8 cellular contexts compared by ENCODE assay signal in the genomic region with DNA sequence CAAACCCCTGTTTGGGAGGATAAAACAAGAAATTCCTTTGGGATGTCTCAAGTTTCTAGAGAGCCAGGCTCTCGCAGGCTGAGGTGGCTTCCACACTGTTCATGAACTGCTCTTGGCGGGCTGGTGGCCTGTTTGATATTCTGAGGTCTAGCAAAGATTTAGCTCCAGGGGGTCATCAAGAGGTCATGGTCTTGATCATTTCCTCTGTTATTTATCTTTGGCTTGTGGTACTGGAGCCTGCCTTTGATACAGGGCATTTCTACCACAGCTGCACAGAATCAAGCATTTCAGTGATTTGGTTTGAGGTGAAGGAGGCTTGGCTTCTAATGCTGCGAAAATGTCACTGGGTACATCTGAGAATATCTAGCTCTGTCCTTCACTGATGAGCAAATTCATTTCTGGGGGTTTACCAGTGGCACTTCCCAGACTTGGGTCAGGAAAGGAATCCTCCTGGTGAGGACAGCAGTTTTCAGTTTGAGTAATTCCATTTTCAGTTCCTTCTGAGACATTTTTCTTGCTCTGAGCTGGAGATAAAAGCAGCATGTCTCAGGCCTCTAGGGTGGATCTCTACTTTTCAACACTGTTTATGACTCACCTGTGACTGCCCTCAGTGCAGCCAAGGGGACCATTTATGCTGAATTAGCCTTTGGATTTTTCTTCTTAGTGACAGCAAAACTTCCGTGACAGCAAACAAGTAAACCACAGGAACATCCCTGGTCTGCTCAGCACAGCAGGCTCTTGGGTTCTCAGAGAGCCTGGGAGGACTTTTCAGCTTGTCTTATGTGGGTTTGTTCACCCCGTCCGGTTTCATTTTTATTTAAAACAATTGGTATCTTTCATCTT.
DNase-seq lines count a peak whose midpoint lies in the region; ATAC-seq and TF ChIP-seq lines count a peak whose summit lies in the region.

No MANE protein-coding gene starts in this region.

- H3K79me2 ChIP-seq in SK-N-SH (ENCODE audit: insufficient read depth), result no peaks in the 10 kb centered on the region
- H3K79me2 ChIP-seq in smooth muscle cell (ENCODE audit: low read depth), result no peaks in the 10 kb centered on the region

- TF ChIP-seq RAD21 in SK-N-SH (IDR thresholded peaks at IDR 0.05; ENCODE audit: low read length), result no peak

- H3K36me3 ChIP-seq in SK-N-SH (replicated peaks in 1 of 2; ENCODE audit: control insufficient read depth in 1 of 2, insufficient read depth in 2 of 2, low read length in 1 of 2) (no peaks in the 10 kb centered on the region), colonic mucosa (no peaks in the 10 kb centered on the region), smooth muscle cell (ENCODE audit: low read depth) (no peaks in the 10 kb centered on the region)

- POLR2A ChIA-PET in SK-N-SH (lab: Yijun Ruan, JAX), result no interaction called here

- H2AFZ ChIP-seq in SK-N-SH (ENCODE audit: low read depth) (peak overlapping the region; percentile 69), smooth muscle cell (ENCODE audit: low read depth) (no peak overlapping the region)

- no peaks in the 10 kb centered on the region for H4K20me1 ChIP-seq in SK-N-SH (ENCODE audit: insufficient read depth)
- no peaks in the 10 kb centered on the region for H4K20me1 ChIP-seq in smooth muscle cell (ENCODE audit: low read depth)

- no peaks in the 10 kb centered on the region for H3K9me2 ChIP-seq in SK-N-SH

- H3K4me2 ChIP-seq in SK-N-SH (peak overlapping the region; percentile 57), smooth muscle cell (peak overlapping the region; percentile 53)

- CTCF ChIA-PET in SK-N-SH (lab: Yijun Ruan, JAX), result interaction anchor here (1.8 kb wide), 1 partner anchor 282 kb away, joined by 3 read pairs; no protein-coding TSS in a partner anchor

- WGBS in SK-N-SH (ENCODE audit: low lambda C conversion rate), result 72% methylated on average over 6 of the region's 6 CpGs
- WGBS in smooth muscle cell (ENCODE audit: low lambda C conversion rate), result 40% methylated on average over 6 of the region's 6 CpGs

- ATAC-seq in Right ventricle myocardium inferior (peak; percentile 51), HG03025 (IDR thresholded peaks at IDR 0.05; ENCODE audit: low FRiP score, unreplicated experiment) (peak; percentile 79)

- H3K4me1 ChIP-seq in SK-N-SH (ENCODE audit: control insufficient read depth in 1 of 2, insufficient read depth in 2 of 2, low read depth in 1 of 2, low read length in 1 of 2), result peaks cover 13 to 29% of the 10 kb centered on the region in 2 experiments
- no peaks in the 10 kb centered on the region for H3K4me1 ChIP-seq in colonic mucosa
- peaks cover 11% of the 10 kb centered on the region for H3K4me1 ChIP-seq in smooth muscle cell (ENCODE audit: low read depth)

- DNase-seq in Right ventricle myocardium inferior (ENCODE audit: missing footprints) (no peak), cardiac septum (ENCODE audit: low spot score) (no peak), SK-N-SH (no peak), colonic mucosa (no peak), smooth muscle cell (lab: John Stamatoyannopoulos, UW; ENCODE audit: unreplicated experiment) (no peak), RKO (ENCODE audit: low spot score) (no peak), NCI-H2227 treated with DMSO at 0.1 percent for 48 hours (lab: John Stamatoyannopoulos, UW) (no peak)

- H3K9me3 ChIP-seq in SK-N-SH (no peaks in the 10 kb centered on the region), colonic mucosa (no peaks in the 10 kb centered on the region), smooth muscle cell (replicated peaks; ENCODE audit: low read depth) (no peaks in the 10 kb centered on the region)

- H3K4me3 ChIP-seq in SK-N-SH (ENCODE audit: low read depth in 2 of 2, low read length in 1 of 2) (no peak overlapping the region), colonic mucosa (no peak overlapping the region), smooth muscle cell (no peak overlapping the region)

- H3K27ac ChIP-seq in SK-N-SH (ENCODE audit: low read depth in 2 of 2, low read length in 1 of 2) (peak overlapping the region; percentile 43 to 68; a peak in 3 of 4 replicates), colonic mucosa (peak overlapping the region; percentile 25), smooth muscle cell (ENCODE audit: low read depth) (peak overlapping the region; percentile 84)

- peak overlapping the region; percentile 23; the same call in 1 of the 2 replicates for H3K9ac ChIP-seq in SK-N-SH
- H3K9ac ChIP-seq in colonic mucosa (ENCODE audit: low read depth in 2 of 2, low read length in 2 of 2), result no peak overlapping the region
- H3K9ac ChIP-seq in smooth muscle cell (ENCODE audit: low read depth), result peak overlapping the region; percentile 19

- H3K27me3 ChIP-seq in SK-N-SH (ENCODE audit: insufficient read depth) (no peaks in the 10 kb centered on the region), colonic mucosa (no peaks in the 10 kb centered on the region), smooth muscle cell (ENCODE audit: low read depth) (no peaks in the 10 kb centered on the region)

- intact Hi-C loops in Right ventricle myocardium inferior (cut with DNase I) (no loop called here), cardiac septum (cut with DNase I) (no loop called here), colonic mucosa (cut with DNase I) (no loop called here)

- peak in 1 of 2 experiments; percentile 14; a peak in 1 of 4 replicates for TF ChIP-seq EP300 in SK-N-SH (IDR thresholded peaks at IDR 0.05; ENCODE audit: borderline replicate concordance in 1 of 2, low read depth in 1 of 2, low read length in 1 of 2)

- H3F3A ChIP-seq in SK-N-SH (replicated peaks; ENCODE audit: insufficient read depth), result peaks cover 19% of the 10 kb centered on the region
- H3F3A ChIP-seq in smooth muscle cell (ENCODE audit: low read depth), result peaks cover 5% of the 10 kb centered on the region

- TF ChIP-seq CTCF in SK-N-SH (IDR thresholded peaks at IDR 0.05) (no peak), colonic mucosa (IDR thresholded peaks at IDR 0.05) (no peak), smooth muscle cell (IDR thresholded peaks at IDR 0.05; ENCODE audit: borderline replicate concordance, insufficient read depth, poor library complexity, severe bottlenecking) (no peak)

TF ChIP-seq in SK-N-SH, 30 proteins besides CTCF, POLR2A, EP300 and RAD21:
- TF ChIP-seq, protein P1, sequence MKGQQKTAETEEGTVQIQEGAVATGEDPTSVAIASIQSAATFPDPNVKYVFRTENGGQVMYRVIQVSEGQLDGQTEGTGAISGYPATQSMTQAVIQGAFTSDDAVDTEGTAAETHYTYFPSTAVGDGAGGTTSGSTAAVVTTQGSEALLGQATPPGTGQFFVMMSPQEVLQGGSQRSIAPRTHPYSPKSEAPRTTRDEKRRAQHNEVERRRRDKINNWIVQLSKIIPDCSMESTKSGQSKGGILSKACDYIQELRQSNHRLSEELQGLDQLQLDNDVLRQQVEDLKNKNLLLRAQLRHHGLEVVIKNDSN (IDR thresholded peaks at IDR 0.05; ENCODE audit: borderline replicate concordance, low read depth), result no peak
- TF ChIP-seq RXRA (IDR thresholded peaks at IDR 0.05; ENCODE audit: borderline replicate concordance, low read depth), result peak; percentile 83; the same call in 1 of the 2 replicates
- no peak for TF ChIP-seq RCOR1 (IDR thresholded peaks at IDR 0.05; ENCODE audit: low read length)
- TF ChIP-seq, protein P2, sequence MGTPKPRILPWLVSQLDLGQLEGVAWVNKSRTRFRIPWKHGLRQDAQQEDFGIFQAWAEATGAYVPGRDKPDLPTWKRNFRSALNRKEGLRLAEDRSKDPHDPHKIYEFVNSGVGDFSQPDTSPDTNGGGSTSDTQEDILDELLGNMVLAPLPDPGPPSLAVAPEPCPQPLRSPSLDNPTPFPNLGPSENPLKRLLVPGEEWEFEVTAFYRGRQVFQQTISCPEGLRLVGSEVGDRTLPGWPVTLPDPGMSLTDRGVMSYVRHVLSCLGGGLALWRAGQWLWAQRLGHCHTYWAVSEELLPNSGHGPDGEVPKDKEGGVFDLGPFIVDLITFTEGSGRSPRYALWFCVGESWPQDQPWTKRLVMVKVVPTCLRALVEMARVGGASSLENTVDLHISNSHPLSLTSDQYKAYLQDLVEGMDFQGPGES (IDR thresholded peaks at IDR 0.05; ENCODE audit: low read depth, low read length), result no peak
- TF ChIP-seq, protein P3, sequence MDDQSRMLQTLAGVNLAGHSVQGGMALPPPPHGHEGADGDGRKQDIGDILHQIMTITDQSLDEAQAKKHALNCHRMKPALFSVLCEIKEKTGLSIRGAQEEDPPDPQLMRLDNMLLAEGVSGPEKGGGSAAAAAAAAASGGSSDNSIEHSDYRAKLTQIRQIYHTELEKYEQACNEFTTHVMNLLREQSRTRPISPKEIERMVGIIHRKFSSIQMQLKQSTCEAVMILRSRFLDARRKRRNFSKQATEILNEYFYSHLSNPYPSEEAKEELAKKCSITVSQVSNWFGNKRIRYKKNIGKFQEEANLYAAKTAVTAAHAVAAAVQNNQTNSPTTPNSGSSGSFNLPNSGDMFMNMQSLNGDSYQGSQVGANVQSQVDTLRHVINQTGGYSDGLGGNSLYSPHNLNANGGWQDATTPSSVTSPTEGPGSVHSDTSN (IDR thresholded peaks at IDR 0.05), result peak; percentile 66
- no peak for TF ChIP-seq YY1 (IDR thresholded peaks at IDR 0.05; ENCODE audit: low read depth)
- peak; percentile 38 for TF ChIP-seq JUND (IDR thresholded peaks at IDR 0.05)
- TF ChIP-seq NRF1 (IDR thresholded peaks at IDR 0.05; ENCODE audit: low read depth, low read length), result no peak
- no peak for TF ChIP-seq ELF1 (IDR thresholded peaks at IDR 0.05)
- TF ChIP-seq FOSL2 (IDR thresholded peaks at IDR 0.05; ENCODE audit: borderline replicate concordance, low read depth), result peak; percentile 63
- no peak for TF ChIP-seq CHD2 (IDR thresholded peaks at IDR 0.05; ENCODE audit: low read length, partially characterized antibody)
- no peak for TF ChIP-seq EZH2phosphoT487 (IDR thresholded peaks at IDR 0.05; ENCODE audit: borderline replicate concordance, low read depth)
- TF ChIP-seq POLR2AphosphoS5 (IDR thresholded peaks at IDR 0.05; ENCODE audit: low read depth, low read length), result no peak
- TF ChIP-seq TCF12 (IDR thresholded peaks at IDR 0.05), result peak; percentile 37

Comparison
In these comparisons a context has a peak if more than half of its experiments do, and no peak if none do; other contexts are left out.
1. H3K27ac ChIP-seq: peak in every context shown above with its lines; median percentile 84 in smooth muscle cell; 56 in SK-N-SH; 25 in colonic mucosa.
2. H3K9ac ChIP-seq: peak in SK-N-SH (single experiment) and smooth muscle cell (single experiment); none in colonic mucosa (0 of 2).